In the genomic region with DNA sequence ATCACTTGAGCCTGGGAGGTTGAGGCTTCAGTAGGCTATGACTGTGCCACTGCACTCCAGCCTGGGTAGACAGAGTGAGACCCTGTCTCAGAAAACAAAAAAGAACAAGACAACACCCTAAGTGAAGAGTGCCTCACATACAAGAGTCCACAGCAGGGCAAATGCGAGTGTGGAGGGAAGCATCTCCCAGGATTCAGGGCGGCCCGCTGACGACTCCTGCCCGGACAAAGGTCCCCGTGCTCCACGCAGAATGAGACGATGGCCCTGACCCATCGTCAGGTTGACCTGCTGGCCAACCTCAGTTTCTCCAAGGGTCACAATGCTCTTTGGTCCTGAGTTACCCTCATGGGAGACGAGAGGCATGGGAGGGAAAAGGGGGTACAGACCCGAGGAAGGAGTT, we compare ENCODE assay signal across 2 cellular contexts.
A peak's percentile ranks its signal among the peaks of the same experiment; 100 is the strongest.
TF ChIP-seq lines count a peak whose summit lies in the region.

No MANE protein-coding gene starts in this region.

TF ChIP-seq in A549, 52 proteins besides CTCF, POLR2A, EP300 and RAD21:
- TF ChIP-seq NPAS2 (CRISPR knock-in tag; IDR thresholded peaks at IDR 0.05; ENCODE audit: borderline replicate concordance) (no peak), CHD2 (IDR thresholded peaks at IDR 0.05; ENCODE audit: low read length, partially characterized antibody) (no peak), POLR2AphosphoS2 (conservative IDR thresholded peaks at IDR 0.05; ENCODE audit: low read length) (peak; percentile 44; the same call in 1 of the 2 replicates), NR3C1 (IDR thresholded peaks at IDR 0.05) (no peak), MYC (IDR thresholded peaks at IDR 0.05; ENCODE audit: borderline replicate concordance, low read length) (no peak)
TF ChIP-seq in A549: peak in this region for 1.

TF ChIP-seq in GM12878, 131 proteins besides CTCF, POLR2A, EP300 and RAD21:
- TF ChIP-seq SREBF2 (IDR thresholded peaks at IDR 0.05; ENCODE audit: low read length) (no peak), GATAD2B (conservative IDR thresholded peaks at IDR 0.05; ENCODE audit: low read depth) (no peak)
TF ChIP-seq in GM12878: peak in this region for 0.
